In the genomic region with DNA sequence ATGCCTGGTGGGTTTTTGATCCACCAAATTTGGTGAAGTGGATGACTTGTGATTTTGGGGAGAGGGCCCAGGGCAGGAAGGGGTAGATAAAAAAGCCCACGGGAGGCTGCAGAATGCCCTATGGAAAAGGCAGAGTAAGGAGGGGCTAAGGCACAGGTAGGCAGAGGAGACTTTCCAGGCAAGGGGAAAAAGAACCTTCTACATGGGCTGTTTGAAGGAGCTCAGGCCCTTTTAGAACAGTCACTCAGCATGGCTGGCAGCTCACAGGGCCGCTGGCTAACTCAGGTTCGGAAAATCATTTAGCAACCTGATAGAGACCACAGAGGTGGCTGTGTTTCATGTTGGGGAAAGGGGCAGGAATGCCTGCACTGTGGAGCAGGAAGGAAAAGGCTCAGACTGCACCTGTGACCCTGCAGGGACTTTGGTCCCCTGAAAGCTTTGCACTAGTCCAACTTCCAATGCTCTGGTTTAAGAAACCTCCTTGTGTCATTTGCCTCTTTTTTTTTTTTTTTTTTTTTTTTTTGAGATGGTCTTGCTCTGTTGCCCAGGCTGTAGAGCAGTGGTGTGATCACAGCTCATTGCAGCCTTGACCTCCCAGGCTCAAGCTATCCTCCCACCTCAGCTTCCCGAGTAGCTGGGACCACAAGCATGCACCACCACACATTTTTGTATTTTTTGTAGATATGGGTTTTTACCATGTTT, we compare ENCODE assay signal across 1 cellular context.
TF ChIP-seq lines count a peak whose summit lies in the region.

No MANE protein-coding gene starts in this region.

TF ChIP-seq in WTC11, 78 proteins besides CTCF, POLR2A, EP300 and RAD21 (continued from another document):
- TF ChIP-seq, protein P1, sequence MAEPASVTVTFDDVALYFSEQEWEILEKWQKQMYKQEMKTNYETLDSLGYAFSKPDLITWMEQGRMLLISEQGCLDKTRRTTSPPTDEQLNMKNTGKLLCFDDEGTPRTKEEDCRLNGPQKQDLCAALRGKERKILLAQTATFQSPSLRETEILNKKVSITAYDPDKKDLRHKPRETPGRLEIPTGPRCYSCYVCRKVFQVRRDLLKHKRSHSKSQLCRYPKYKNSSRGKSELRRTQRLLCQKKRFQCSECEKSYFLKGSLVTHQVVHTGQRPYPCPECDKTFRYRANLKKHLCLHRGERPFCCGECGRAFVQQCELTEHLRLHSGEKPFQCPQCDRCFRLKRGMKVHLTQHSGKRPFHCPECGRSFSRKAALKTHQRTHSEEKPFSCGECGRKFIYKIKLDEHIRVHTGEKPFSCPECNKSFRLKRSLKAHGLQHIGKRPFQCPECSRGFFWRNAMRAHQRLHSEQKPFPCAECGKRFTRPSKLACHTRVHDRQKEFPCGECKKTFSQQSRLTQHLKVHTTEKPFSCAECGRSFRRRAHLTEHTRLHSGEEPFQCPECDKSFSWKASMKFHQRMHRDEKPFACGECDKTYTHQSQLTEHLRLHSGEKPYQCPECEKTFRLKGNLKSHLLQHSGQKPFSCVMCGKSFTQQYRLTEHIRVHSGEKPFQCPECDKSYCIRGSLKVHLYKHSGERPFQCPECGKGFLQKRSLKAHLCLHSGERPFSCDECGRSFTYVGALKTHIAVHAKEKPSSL (CRISPR knock-in tag; conservative IDR thresholded peaks at IDR 0.05) = no peak
- TF ChIP-seq IRF2 (CRISPR knock-in tag; IDR thresholded peaks at IDR 0.05; ENCODE audit: borderline replicate concordance, low read depth) = no peak
- no peak for TF ChIP-seq ZNF263 (CRISPR knock-in tag; IDR thresholded peaks at IDR 0.05; ENCODE audit: low read depth)
- no peak for TF ChIP-seq IRF1 (CRISPR knock-in tag; IDR thresholded peaks at IDR 0.05)
- no peak for TF ChIP-seq RELA (CRISPR knock-in tag; IDR thresholded peaks at IDR 0.05; ENCODE audit: borderline replicate concordance)
- TF ChIP-seq SMAD3 (CRISPR knock-in tag; IDR thresholded peaks at IDR 0.05; ENCODE audit: borderline replicate concordance) = no peak
- no peak for TF ChIP-seq NR2C2 (CRISPR knock-in tag; IDR thresholded peaks at IDR 0.05)
- no peak for TF ChIP-seq ELF4 (CRISPR knock-in tag; IDR thresholded peaks at IDR 0.05; ENCODE audit: low read depth)
- TF ChIP-seq FOXP4 (CRISPR knock-in tag; IDR thresholded peaks at IDR 0.05) = no peak
- no peak for TF ChIP-seq SP1 (CRISPR knock-in tag; conservative IDR thresholded peaks at IDR 0.05)
- no peak for TF ChIP-seq SMAD4 (CRISPR knock-in tag; IDR thresholded peaks at IDR 0.05)
- TF ChIP-seq ZNF416 (CRISPR knock-in tag; IDR thresholded peaks at IDR 0.05) = no peak
TF ChIP-seq in WTC11: peak in this region for 0.
